Comparison of ENCODE assay signal across 14 cellular contexts in genomic region chr14:95547626-95548327, GRCh38. TPM values are rescaled to one million over a fixed set of nuclear protein-coding genes. Genes with fewer than 3 reads are reported as not detected.
DNase-seq lines count a peak whose midpoint lies in the region; ATAC-seq, FAIRE-seq and TF ChIP-seq lines count a peak whose summit lies in the region.
"Had no signal": no experiment of that assay in that cellular context is flagged by ENCODE, and none has a peak within 500 bp of the region (broad histone marks: within the 10 kb centered on the region; RNA-seq: fewer than 3 reads in every experiment).

No MANE protein-coding gene starts in this region.

- no peak for TF ChIP-seq POLR2A in H1 (IDR thresholded peaks at IDR 0.05; ENCODE audit: control extremely low read depth in 1 of 2, low read depth in 2 of 2, low read length in 2 of 2)

- H3K79me1 ChIP-seq in H1 (ENCODE audit: low read depth, low read length), result peaks cover 8% of the 10 kb centered on the region

- H3K27ac ChIP-seq in SJCRH30 (peak overlapping the region; percentile 50), H1 (ENCODE audit: low read depth, low read length) (no peak overlapping the region), osteoblast (ENCODE audit: low read depth, low read length) (no peak overlapping the region)
- no peak overlapping the region for H3K27ac ChIP-seq in CD8-positive, alpha-beta memory T cell (ENCODE audit: low read depth, low read length)

- no peak for ATAC-seq in HG02759 (IDR thresholded peaks at IDR 0.05; ENCODE audit: unreplicated experiment)
- ATAC-seq: activated T-helper 17 cell treated with anti-CD3 and anti-CD28 coated beads, Interleukin-2, amount 50 U/mL, for 72 hours; GM12878; heart left ventricle had no signal

- H4K20me1 ChIP-seq in H1 (replicated peaks in 1 of 2; ENCODE audit: control insufficient read depth in 1 of 2, insufficient read depth in 2 of 2, low read length in 2 of 2) (peaks cover 0 to 16% of the 10 kb centered on the region in 2 experiments), osteoblast (ENCODE audit: insufficient read depth, low read length) (peaks cover 6% of the 10 kb centered on the region)

- H3K9ac ChIP-seq in H1 (replicated peaks in 1 of 4; ENCODE audit: extremely low read depth in 1 of 4, low read depth in 3 of 4, low read length in 3 of 4), result peak overlapping the region in 1 of 4 experiments; percentile 1; a peak in 1 of 7 replicates

- FAIRE-seq in H1 (lab: Jason Lieb, UNC), result no peak
- FAIRE-seq: colon, GM12878 had no signal

- H3K36me3 Mint-ChIP-seq in CD8-positive, alpha-beta memory T cell, result peaks cover 4 to 43% (median 6%) of the 10 kb centered on the region in 3 donors

- no peak overlapping the region for H2BK5ac ChIP-seq in H1 (ENCODE audit: low read depth, low read length)

- no peak overlapping the region for H2BK12ac ChIP-seq in H1 (ENCODE audit: low read depth, low read length)

- H3K4me1 Mint-ChIP-seq in CD8-positive, alpha-beta memory T cell, result peaks cover 4 to 9% (median 6%) of the 10 kb centered on the region in 3 donors

- CTCF ChIA-PET in H1 (lab: Charles Lee; ENCODE audit: partially characterized antibody), result interaction anchor here (0.5 to 4.2 kb wide), 8 partner anchors 11 to 550 kb away, joined by 3 to 14 read pairs (median 3); no protein-coding TSS in a partner anchor
- CTCF ChIA-PET in CD8-positive, alpha-beta memory T cell (lab: Charles Lee), result no interaction called here

- H3K9me3 ChIP-seq in SJCRH30 (replicated peaks) (no peaks in the 10 kb centered on the region; the same call in 1 of the 2 replicates), H1 (ENCODE audit: insufficient read depth in 2 of 2, low read depth in 1 of 2, low read length in 1 of 2) (0 out of 4 replicates have a peak, but pooled peaks cover 0 to 3% of the 10 kb centered on the region in 2 experiments), osteoblast (ENCODE audit: low read depth, low read length) (peaks cover 3% of the 10 kb centered on the region)
- no peaks in the 10 kb centered on the region for H3K9me3 ChIP-seq in CD8-positive, alpha-beta memory T cell (ENCODE audit: low read length)

- H3K27ac Mint-ChIP-seq in CD8-positive, alpha-beta memory T cell, result peak overlapping the region in 1 of 8 donors; percentile 37
- H3K27ac Mint-ChIP-seq: activated B cell treated with CpG ODN at 0.5 μM for 24 hours; activated T-helper 17 cell treated with anti-CD3 and anti-CD28 coated beads, Interleukin-2, amount 50 U/mL, for 72 hours had no signal

- H3K4ac ChIP-seq in H1 (replicated peaks; ENCODE audit: insufficient read length, low read depth, low read length), result no peak overlapping the region

- no peak overlapping the region for H2BK120ac ChIP-seq in H1 (replicated peaks; ENCODE audit: low read depth, low read length)

- no peak overlapping the region for H3K18ac ChIP-seq in H1 (ENCODE audit: extremely low read depth, low read length)

- H3K36me3 ChIP-seq in SJCRH30 (0 out of 2 replicates have a peak, but pooled peaks cover 2% of the 10 kb centered on the region), H1 (ENCODE audit: control insufficient read depth in 2 of 4, insufficient read depth in 4 of 4, low read length in 3 of 4) (peaks cover 3 to 7% (median 4%) of the 10 kb centered on the region in 4 experiments; a peak in 4 of 8 replicates), osteoblast (ENCODE audit: insufficient read depth, low read length) (peaks cover 15% of the 10 kb centered on the region)
- H3K36me3 ChIP-seq in CD8-positive, alpha-beta memory T cell (ENCODE audit: insufficient read depth, low read length), result no peaks in the 10 kb centered on the region

- no peaks in the 10 kb centered on the region for H3K9me3 Mint-ChIP-seq in CD8-positive, alpha-beta memory T cell
- H3K9me3 Mint-ChIP-seq: activated B cell treated with CpG ODN at 0.5 μM for 24 hours; activated T-helper 17 cell treated with anti-CD3 and anti-CD28 coated beads, Interleukin-2, amount 50 U/mL, for 72 hours; CD4-positive, alpha-beta memory T cell had no signal

- no peak for TF ChIP-seq EP300 in H1 (IDR thresholded peaks at IDR 0.05; ENCODE audit: borderline replicate concordance in 1 of 2, low read depth in 2 of 2, low read length in 2 of 2)

- H3K79me2 ChIP-seq in H1 (ENCODE audit: control insufficient read depth in 1 of 2, insufficient read depth in 2 of 2, low read length in 2 of 2) (peaks cover 0 to 8% of the 10 kb centered on the region in 2 experiments; a peak in 2 of 4 replicates), osteoblast (ENCODE audit: insufficient read depth, low read length) (peaks cover 13% of the 10 kb centered on the region)

- no peaks in the 10 kb centered on the region for H3K27me3 Mint-ChIP-seq in CD8-positive, alpha-beta memory T cell
- H3K27me3 Mint-ChIP-seq: activated B cell treated with CpG ODN at 0.5 μM for 24 hours; activated T-helper 17 cell treated with anti-CD3 and anti-CD28 coated beads, Interleukin-2, amount 50 U/mL, for 72 hours; CD4-positive, alpha-beta memory T cell had no signal

- H2AK5ac ChIP-seq in H1 (ENCODE audit: low read depth, low read length), result no peak overlapping the region; the same call in 1 of the 2 replicates

- H3K4me3 ChIP-seq in SJCRH30, result no peak overlapping the region
- H3K4me3 ChIP-seq in H1 (ENCODE audit: extremely low read depth in 1 of 4, insufficient read depth in 2 of 4, low read depth in 3 of 4, low read length in 4 of 4), result no peak overlapping the region
- no peak overlapping the region for H3K4me3 ChIP-seq in osteoblast (ENCODE audit: insufficient read depth, low read length)
- no peak overlapping the region for H3K4me3 ChIP-seq in CD8-positive, alpha-beta memory T cell (ENCODE audit: low read length)
- H3K4me3 ChIP-seq: GM12878, heart left ventricle had no signal

- H4K5ac ChIP-seq in H1 (ENCODE audit: insufficient read length, low read depth, low read length), result no peak overlapping the region

- 81% methylated on average over 14 of the region's 14 CpGs; no CpG with 5 or more reads in 1 of the 2 experiments for WGBS in H1 (ENCODE audit: extremely low coverage in 1 of 2, insufficient coverage in 1 of 2, insufficient read length in 1 of 2, insufficient replicate concordance in 2 of 2, low coverage in 1 of 2, low lambda C conversion rate in 2 of 2, missing lambda C conversion rate in 1 of 2), 2 experiments

- no peak overlapping the region for H3K4me3 Mint-ChIP-seq in CD8-positive, alpha-beta memory T cell
- H3K4me3 Mint-ChIP-seq: activated B cell treated with CpG ODN at 0.5 μM for 24 hours; activated T-helper 17 cell treated with anti-CD3 and anti-CD28 coated beads, Interleukin-2, amount 50 U/mL, for 72 hours; CD4-positive, alpha-beta memory T cell had no signal

- H2BK20ac ChIP-seq in H1 (ENCODE audit: low read length), result no peak overlapping the region

- no peak overlapping the region for H3K4me2 ChIP-seq in H1 (ENCODE audit: insufficient read depth in 1 of 2, low read depth in 2 of 2, low read length in 2 of 2)
- H3K4me2 ChIP-seq in osteoblast (ENCODE audit: insufficient read depth, low read length), result peak overlapping the region; percentile 1

- no peak overlapping the region for H4K8ac ChIP-seq in H1 (ENCODE audit: extremely low read depth, insufficient read depth, low read length)

- no peak overlapping the region for H2AFZ ChIP-seq in H1 (ENCODE audit: low read length)
- no peak overlapping the region for H2AFZ ChIP-seq in osteoblast (ENCODE audit: low read length)

- no peak overlapping the region for H3K23ac ChIP-seq in H1 (ENCODE audit: insufficient read length)

- no peak for TF ChIP-seq RAD21 in H1 (IDR thresholded peaks at IDR 0.05 in 1 of 2, conservative IDR thresholded peaks at IDR 0.05 in 1 of 2; ENCODE audit: low read depth in 2 of 2, low read length in 2 of 2)

- peaks cover 3% of the 10 kb centered on the region; the same call in 1 of the 2 replicates for H3K23me2 ChIP-seq in H1 (ENCODE audit: low read depth, low read length)

- H2BK15ac ChIP-seq in H1 (ENCODE audit: low read length), result no peak overlapping the region

- TF ChIP-seq CTCF in H1 (IDR thresholded peaks at IDR 0.05; ENCODE audit: control extremely low read depth in 1 of 3, insufficient read depth in 1 of 3, low read depth in 1 of 3, low read length in 3 of 3) (no peak), osteoblast (IDR thresholded peaks at IDR 0.05; ENCODE audit: extremely low read depth, low read depth, low read length) (no peak)

- POLR2A ChIA-PET in H1 (lab: Charles Lee; ENCODE audit: partially characterized antibody), result interaction anchor here (0.6 to 1.2 kb wide), 2 partner anchors 9 to 67 kb away, joined by 3 to 4 read pairs; no protein-coding TSS in a partner anchor
- POLR2A ChIA-PET in CD8-positive, alpha-beta memory T cell (lab: Charles Lee), result interaction anchor here (0.6 kb wide), 1 partner anchor 9 kb away, joined by 3 read pairs; no protein-coding TSS in a partner anchor

- H3K4me1 ChIP-seq in SJCRH30 (peaks cover 65% of the 10 kb centered on the region), H1 (replicated peaks in 1 of 4; ENCODE audit: control insufficient read depth in 3 of 4, insufficient read depth in 4 of 4, low read length in 3 of 4) (peaks cover 0 to 3% (median 0%) of the 10 kb centered on the region in 4 experiments; a peak in 1 of 7 replicates), osteoblast (ENCODE audit: insufficient read depth, low read length) (peaks cover 21% of the 10 kb centered on the region)
- H3K4me1 ChIP-seq in CD8-positive, alpha-beta memory T cell (ENCODE audit: insufficient read depth, low read length), result no peaks in the 10 kb centered on the region

- no peak overlapping the region for H3K14ac ChIP-seq in H1 (ENCODE audit: insufficient read length)

- H3K27me3 ChIP-seq in SJCRH30 (no peaks in the 10 kb centered on the region), H1 (replicated peaks in 1 of 4; ENCODE audit: control insufficient read depth in 3 of 4, extremely low read depth in 1 of 4, insufficient read depth in 3 of 4, low read length in 3 of 4) (no peaks in the 10 kb centered on the region), osteoblast (ENCODE audit: insufficient read depth, low read length) (no peaks in the 10 kb centered on the region)
- H3K27me3 ChIP-seq in CD8-positive, alpha-beta memory T cell (ENCODE audit: insufficient read depth, low read length, poor library complexity, severe bottlenecking), result no peaks in the 10 kb centered on the region
- H3K27me3 ChIP-seq: heart left ventricle had no signal

- no peak overlapping the region for H3K56ac ChIP-seq in H1 (replicated peaks; ENCODE audit: insufficient read length, low read depth, low read length)

- DNase-seq in EL (peak; percentile 80), SJCRH30 (peak; percentile 41 to 45), H1 (ENCODE audit: low read depth in 1 of 2, low spot score in 2 of 2) (peak in 1 of 2 experiments; percentile 36), osteoblast (ENCODE audit: insufficient read length, low spot score, missing footprints) (no peak), amniotic stem cell (lab: John Stamatoyannopoulos, UW) (no peak), NCI-H1694 treated with DMSO at 0.1 percent for 48 hours (lab: John Stamatoyannopoulos, UW) (no peak)
- no peak for DNase-seq in CD8-positive, alpha-beta memory T cell
- DNase-seq: activated B cell treated with CpG ODN at 0.5 μM for 24 hours; CD4-positive, alpha-beta memory T cell; heart left ventricle had no signal

- no peak overlapping the region for H4K91ac ChIP-seq in H1 (replicated peaks; ENCODE audit: insufficient read length, low read length)

RNA-seq across cellular contexts. Expression of gene GLRX5, which starts 12.9 kb away (rescaled TPM):
- total RNA-seq in SJCRH30 (2014; rRNA removed; shearing (Covaris generic)), result 130 and 132 TPM in 2 replicates
- total RNA-seq in H1 (2021; fragmentation: NEBNext Ultra II Directional; extraction: Animal tissue kit (Norgen Biotek cat#: 25700)), result 84.8 and 88.8 TPM in 2 replicates
- 43.9 and 70.1 TPM in 2 replicates for polyA plus RNA-seq in H1 (2011; rRNA removed)
- 63.6 TPM for polyA plus RNA-seq in H1 (2011; cell fraction: cytosol; rRNA removed)
- polyA plus RNA-seq in H1 (2011; cell fraction: nucleus; rRNA removed), result 15.0 TPM
- polyA plus RNA-seq in H1 (2012, experiment 1 of 2), result 60.3 to 76.3 TPM (median 63.3 TPM) in 4 replicates
- 93.9 TPM for polyA plus RNA-seq in H1 (2012, experiment 2 of 2)
- 55.0 TPM for polyA plus RNA-seq in H1 (2013, experiment 1 of 2)
- 58.1 TPM for polyA plus RNA-seq in H1 (2013, experiment 2 of 2)
- 16.3 and 16.7 TPM in 2 replicates for polyA minus RNA-seq in H1 (2011; rRNA and poly(A)+ RNA removed)
- polyA minus RNA-seq in H1 (2011; cell fraction: cytosol; rRNA and poly(A)+ RNA removed), result 27.7 TPM
- 15.2 TPM for polyA minus RNA-seq in H1 (2011; cell fraction: nucleus; rRNA and poly(A)+ RNA removed)
- 19.9 and 22.7 TPM in 2 replicates for total RNA-seq in osteoblast
- 10 to 100 TPM; 52.9 to 54.6 TPM for total RNA-seq in CD8-positive, alpha-beta memory T cell
- 72.9 TPM for polyA plus RNA-seq in CD8-positive, alpha-beta memory T cell

RNA-seq across cellular contexts. Expression of gene SYNE3, which starts 31.3 kb away (rescaled TPM):
- total RNA-seq in SJCRH30 (2014; rRNA removed; shearing (Covaris generic)), result 34.1 and 34.5 TPM in 2 replicates
- total RNA-seq in H1 (2021; fragmentation: NEBNext Ultra II Directional; extraction: Animal tissue kit (Norgen Biotek cat#: 25700)), result 0.08 TPM in 1 of 2 replicates, not detected in the other
- under 0.01 and 0.02 TPM in 2 replicates for polyA plus RNA-seq in H1 (2011; rRNA removed)
- 0.01 TPM for polyA plus RNA-seq in H1 (2011; cell fraction: cytosol; rRNA removed)
- polyA plus RNA-seq in H1 (2011; cell fraction: nucleus; rRNA removed), result 0.07 TPM
- polyA plus RNA-seq in H1 (2012, experiment 1 of 2), result 0.03 to 0.08 TPM (median 0.07 TPM) in 3 of 4 replicates, not detected in the other
- not detected for polyA plus RNA-seq in H1 (2012, experiment 2 of 2)
- 0.02 TPM for polyA plus RNA-seq in H1 (2013, experiment 1 of 2)
- 0.06 TPM for polyA plus RNA-seq in H1 (2013, experiment 2 of 2)
- not detected in 2 replicates for polyA minus RNA-seq in H1 (2011; rRNA and poly(A)+ RNA removed)
- 0.22 TPM for polyA minus RNA-seq in H1 (2011; cell fraction: cytosol; rRNA and poly(A)+ RNA removed)
- polyA minus RNA-seq in H1 (2011; cell fraction: nucleus; rRNA and poly(A)+ RNA removed), result 0.10 TPM
- total RNA-seq in osteoblast, result 23.9 and 26.8 TPM in 2 replicates
- 10 to 100 TPM; 37.6 to 39.7 TPM for total RNA-seq in CD8-positive, alpha-beta memory T cell
- polyA plus RNA-seq in CD8-positive, alpha-beta memory T cell, result 4.3 TPM

Comparison
In these comparisons a context has a peak if more than half of its experiments do, and no peak if none do; other contexts are left out.
1. DNase-seq: peak in EL (single experiment) and SJCRH30 (2 of 2); none in osteoblast (single experiment), amniotic stem cell (single experiment), NCI-H1694 treated with DMSO at 0.1 percent for 48 hours (single experiment) and CD8-positive, alpha-beta memory T cell (0 of 5).
2. RNA of gene SYNE3, which starts 31.3 kb away (total RNA-seq): 37.6 to 39.7 TPM in CD8-positive, alpha-beta memory T cell, 34.1 to 34.5 TPM in SJCRH30 and 23.9 to 26.8 TPM in osteoblast; 0.08 TPM in H1; every median in the first group is over 10 times any median in the second.